7 cellular contexts compared by ENCODE assay signal in genomic region chr9:63813391-63814021, GRCh38.
A peak's percentile ranks its signal among the peaks of the same experiment; 100 is the strongest.
DNase-seq lines count a peak whose midpoint lies in the region; ATAC-seq, FAIRE-seq and TF ChIP-seq lines count a peak whose summit lies in the region.
"Not testable (repeated sequence)": the region's sequence is repeated elsewhere in the genome, so short reads cannot be mapped to it uniquely, and the experiment has no call there.

No MANE protein-coding gene starts in this region.

- peaks cover 36% of the 10 kb centered on the region for H3K27me3 Mint-ChIP-seq in H9 (ENCODE audit: low read depth)

- not testable (repeated sequence) for H3K18ac ChIP-seq in H9 (ENCODE audit: insufficient read length, low read depth, low read length)

- H3K27ac ChIP-seq in H9 (ENCODE audit: insufficient read length, low read depth, low read length); GM12878 (ENCODE audit: control insufficient read depth, insufficient read depth); kidney (ENCODE audit: low read depth in 2 of 2, low read length in 2 of 2): not testable (repeated sequence)
- H3K27ac ChIP-seq in Peyer's patch: peak overlapping the region in 1 of 4 donors; percentile 60

- H2BK20ac ChIP-seq in H9 (ENCODE audit: low read depth, low read length, poor library complexity, severe bottlenecking): not testable (repeated sequence)

- H3K27ac Mint-ChIP-seq in H9: not testable (repeated sequence)

- not testable (repeated sequence) for TF ChIP-seq CTCF in GM06990 (IDR thresholded peaks at IDR 0.05; ENCODE audit: insufficient read depth, low read length, poor library complexity, severe bottlenecking); H9 (conservative IDR thresholded peaks at IDR 0.05); Peyer's patch (IDR thresholded peaks at IDR 0.05); GM12878 (IDR thresholded peaks at IDR 0.05 in 2 of 3, conservative IDR thresholded peaks at IDR 0.05 in 1 of 3; ENCODE audit: control insufficient read depth in 2 of 3, extremely low read depth in 1 of 3, insufficient read depth in 1 of 3, low read depth in 3 of 3, low read length in 3 of 3); fibroblast of pulmonary artery (IDR thresholded peaks at IDR 0.05; ENCODE audit: low read length, missing control alignments); kidney (IDR thresholded peaks at IDR 0.05; ENCODE audit: borderline replicate concordance, extremely low read depth, insufficient read depth); retinal pigment epithelial cell (conservative IDR thresholded peaks at IDR 0.05; ENCODE audit: low read depth, low read length)

- RAD21 ChIA-PET in GM12878 (lab: Charles Lee; ENCODE audit: unreplicated experiment): not testable (repeated sequence)

- not testable (repeated sequence) for H3K27me3 ChIP-seq in GM06990 (replicated peaks; ENCODE audit: control insufficient read depth, insufficient read depth, low read length); Peyer's patch; GM12878 (replicated peaks in 1 of 2; ENCODE audit: control insufficient read depth in 2 of 2, insufficient read depth in 2 of 2, low read length in 1 of 2)
- H3K27me3 ChIP-seq in H9 (ENCODE audit: insufficient read depth, low read length): peaks cover 14% of the 10 kb centered on the region; the same call in 1 of the 2 replicates

- H4K91ac ChIP-seq in H9 (ENCODE audit: insufficient read length, low read depth, low read length): not testable (repeated sequence)

- TF ChIP-seq RAD21 in GM12878 (IDR thresholded peaks at IDR 0.05; ENCODE audit: insufficient read depth, low read depth, low read length): not testable (repeated sequence)

- H3K4me1 ChIP-seq in H9 (ENCODE audit: insufficient read depth, low read length); Peyer's patch; GM12878 (ENCODE audit: control insufficient read depth, insufficient read depth, low read length); kidney (ENCODE audit: control insufficient read depth in 1 of 2, insufficient read depth in 1 of 2, low read depth in 1 of 2, low read length in 2 of 2): not testable (repeated sequence)

- H4K8ac ChIP-seq in H9 (replicated peaks; ENCODE audit: insufficient read length, low read depth, low read length): not testable (repeated sequence)

- FAIRE-seq in GM12878 (lab: Jason Lieb, UNC); kidney (lab: Jason Lieb, UNC): not testable (repeated sequence)

- H3K36me3 Mint-ChIP-seq in H9 (ENCODE audit: insufficient read depth in 1 of 3, low read depth in 3 of 3): peaks cover 13 to 27% (median 17%) of the 10 kb centered on the region in 3 experiments; a peak in 6 of 7 replicates

- not testable (repeated sequence) for H3K56ac ChIP-seq in H9 (ENCODE audit: insufficient read length, low read depth, low read length)

- no CpG with 5 or more reads among the region's 39 CpGs for WGBS in H9 (ENCODE audit: extremely low coverage, insufficient read length, low lambda C conversion rate)
- 37% methylated on average over 34 of the region's 39 CpGs for WGBS in GM12878 (ENCODE audit: insufficient coverage, insufficient replicate concordance, low lambda C conversion rate, missing lambda C conversion rate)

- H2AFZ ChIP-seq in H9 (ENCODE audit: low read length); GM12878 (ENCODE audit: control insufficient read depth, low read depth, low read length): not testable (repeated sequence)

- not testable (repeated sequence) for H2BK15ac ChIP-seq in H9 (ENCODE audit: low read depth, low read length)

- peaks cover 72 to 85% of the 10 kb centered on the region in 2 experiments for H3K9me3 Mint-ChIP-seq in H9

- not testable (repeated sequence) for H3K4ac ChIP-seq in H9 (ENCODE audit: low read depth, low read length)

- CTCF ChIA-PET in GM12878 (lab: Yijun Ruan, JAX): not testable (repeated sequence)

- not testable (repeated sequence) for H3K23me2 ChIP-seq in H9 (ENCODE audit: insufficient read length, low read depth, low read length, poor library complexity, severe bottlenecking)

- POLR2A ChIA-PET in GM12878 (lab: Charles Lee): not testable (repeated sequence)

- not testable (repeated sequence) for TF ChIP-seq POLR2A in Peyer's patch (IDR thresholded peaks at IDR 0.05); GM12878 (IDR thresholded peaks at IDR 0.05; ENCODE audit: low read depth, low read length)

- H3K9ac ChIP-seq in H9 (ENCODE audit: extremely low read depth, insufficient read length, low read length); GM12878 (ENCODE audit: control insufficient read depth, insufficient read depth, low read length); kidney (ENCODE audit: low read length in 2 of 2): not testable (repeated sequence)

- not testable (repeated sequence) for H4K20me1 ChIP-seq in H9 (ENCODE audit: control insufficient read depth, insufficient read depth, insufficient read length); GM12878 (ENCODE audit: control insufficient read depth, insufficient read depth)

- not testable (repeated sequence) for ATAC-seq in GM12878

- not testable (repeated sequence) for H3K14ac ChIP-seq in H9 (ENCODE audit: insufficient read depth, low read length)

- not testable (repeated sequence) for H2BK12ac ChIP-seq in H9 (ENCODE audit: insufficient read length, low read depth, low read length)

- H3K36me3 ChIP-seq in GM06990 (ENCODE audit: control insufficient read depth, insufficient read depth, low read length); Peyer's patch; GM12878 (ENCODE audit: control insufficient read depth in 2 of 2, insufficient read depth in 2 of 2, low read length in 1 of 2); kidney (ENCODE audit: control insufficient read depth in 1 of 2, insufficient read depth in 2 of 2, low read length in 2 of 2): not testable (repeated sequence)

- H3K79me2 ChIP-seq in H9 (ENCODE audit: insufficient read depth, low read length): not testable (repeated sequence)
- peaks cover 12% of the 10 kb centered on the region for H3K79me2 ChIP-seq in GM12878 (ENCODE audit: control insufficient read depth, insufficient read depth, low read length)

- DNase-seq in GM06990 (ENCODE audit: extremely low read depth, insufficient read length); H9; Peyer's patch; GM12878 (ENCODE audit: low read depth, low spot score); fibroblast of pulmonary artery (ENCODE audit: low read depth); retinal pigment epithelial cell (ENCODE audit: low read depth): not testable (repeated sequence)
- peak; percentile 66 for DNase-seq in kidney

- peaks cover 10 to 13% of the 10 kb centered on the region in 2 experiments for H3K4me1 Mint-ChIP-seq in H9

- intact Hi-C loops in GM12878 (cut with micrococcal nuclease; ENCODE audit: unreplicated experiment); kidney (cut with DNase I): not testable (repeated sequence)

- in situ Hi-C loops in GM12878 (cut with MboI): loop anchor here (10.0 kb wide), 1 partner anchor 939 kb away; no protein-coding TSS in a partner anchor

- H2BK120ac ChIP-seq in H9 (ENCODE audit: low read depth, low read length, poor library complexity, severe bottlenecking): not testable (repeated sequence)

- not testable (repeated sequence) for H3K4me2 ChIP-seq in H9 (ENCODE audit: insufficient read depth, insufficient read length, low read length); GM12878 (ENCODE audit: control insufficient read depth, insufficient read depth)

- not testable (repeated sequence) for H3K23ac ChIP-seq in H9 (ENCODE audit: insufficient read length, low read depth, low read length)

- H3K4me3 ChIP-seq in GM06990 (replicated peaks; ENCODE audit: low read depth, low read length) (peak overlapping the region; percentile 46), Peyer's patch (peak overlapping the region in 3 of 4 donors; percentile 16 to 22 (median 18)), GM12878 (peak overlapping the region; percentile 63; the same call in 1 of the 2 replicates), fibroblast of pulmonary artery (replicated peaks; ENCODE audit: low read depth, low read length) (peak overlapping the region; percentile 31), retinal pigment epithelial cell (ENCODE audit: low read length) (peak overlapping the region; percentile 22)
- not testable (repeated sequence) for H3K4me3 ChIP-seq in kidney (ENCODE audit: low read length in 2 of 2)

- not testable (repeated sequence) for H3K79me1 ChIP-seq in H9 (ENCODE audit: insufficient read depth, low read depth, low read length, poor library complexity, severe bottlenecking)

- H2BK5ac ChIP-seq in H9 (ENCODE audit: insufficient read length, low read length): not testable (repeated sequence)

- not testable (repeated sequence) for H4K5ac ChIP-seq in H9 (ENCODE audit: insufficient read length, low read depth, low read length)

- not testable (repeated sequence) for H2AK5ac ChIP-seq in H9 (ENCODE audit: insufficient read length, low read length)

- H3K4me3 Mint-ChIP-seq in H9: peak overlapping the region; percentile 36 to 46; a peak in 1 of 5 replicates

- SMC1A ChIA-PET in GM12878 (lab: Charles Lee; ENCODE audit: uncharacterized antibody, unreplicated experiment): not testable (repeated sequence)

- TF ChIP-seq EP300 in GM12878 (IDR thresholded peaks at IDR 0.05; ENCODE audit: borderline replicate concordance in 1 of 2, control insufficient read depth in 1 of 2, low read depth in 2 of 2, low read length in 2 of 2): not testable (repeated sequence)

- H3K9me3 ChIP-seq in H9 (ENCODE audit: control insufficient read depth, low read depth, low read length): peaks cover 22% of the 10 kb centered on the region
- H3K9me3 ChIP-seq in Peyer's patch; GM12878 (replicated peaks; ENCODE audit: control insufficient read depth, insufficient read depth, low read length); kidney (ENCODE audit: control insufficient read depth in 1 of 2, low read length in 2 of 2): not testable (repeated sequence)

- not testable (repeated sequence) for H3T11ph ChIP-seq in H9 (ENCODE audit: low read length)

- BruUV-seq in GM12878 (replicated peaks; lab: Mats Ljungman, UMichigan): not testable (repeated sequence)
